In genomic region chrX:68193234-68193633, GRCh38 we compare ENCODE assay signal across 27 cellular contexts.
"Had no signal": no experiment of that assay in that cellular context is flagged by ENCODE, and none has a peak within 500 bp of the region (broad histone marks: within the 10 kb centered on the region; RNA-seq: fewer than 3 reads in every experiment).

No MANE protein-coding gene starts in this region.

- H3K9me3 Mint-ChIP-seq: activated CD4-positive, alpha-beta T cell treated with anti-CD3 and anti-CD28 coated beads, Interleukin-2, amount 10 ng/mL, durations not matched to agents 24 days and 14 days; activated CD8-positive, alpha-beta T cell treated with anti-CD3 and anti-CD28 coated beads for 36 hours; activated naive CD4-positive, alpha-beta T cell treated with anti-CD3 and anti-CD28 coated beads, Interleukin-2, amount 50 U/mL, for 72 hours; activated T-cell treated with anti-CD3 and anti-CD28 coated beads, Interleukin-2, amount 50 U/mL, for 72 hours; activated T-helper 17 cell treated with anti-CD3 and anti-CD28 coated beads, Interleukin-2, amount 50 U/mL, for 72 hours; T-helper 1 cell treated with Interleukin-12 subunit alpha and Interleukin-12 subunit beta and Interleukin-4 antibody, amounts not matched to agents 30 μg/mL and 1 μg/mL, for 36 hours; T-helper 2 cell treated with Interferon-gamma antibody and Interleukin-4, amounts not matched to agents 5 μg/mL and 100 μg/mL, for 36 hours had no signal

- H3K36me3 ChIP-seq: adrenal gland, cardiac muscle cell, SJCRH30 had no signal

- H3K4me3 ChIP-seq: adrenal gland, cardiac muscle cell, SJCRH30, SK-N-MC had no signal

- H3K36me3 Mint-ChIP-seq: activated naive CD4-positive, alpha-beta T cell treated with anti-CD3 and anti-CD28 coated beads, Interleukin-2, amount 50 U/mL, for 72 hours had no signal

- H3K4me3 Mint-ChIP-seq: activated CD4-positive, alpha-beta T cell treated with anti-CD3 and anti-CD28 coated beads, Interleukin-2, amount 10 ng/mL, durations not matched to agents 24 days and 14 days; activated CD8-positive, alpha-beta T cell treated with anti-CD3 and anti-CD28 coated beads for 36 hours; activated T-cell treated with anti-CD3 and anti-CD28 coated beads, Interleukin-2, amount 50 U/mL, for 72 hours; activated T-helper 17 cell treated with anti-CD3 and anti-CD28 coated beads, Interleukin-2, amount 50 U/mL, for 72 hours; T-helper 1 cell treated with Interleukin-12 subunit alpha and Interleukin-12 subunit beta and Interleukin-4 antibody, amounts not matched to agents 30 μg/mL and 1 μg/mL, for 36 hours; T-helper 2 cell treated with Interferon-gamma antibody and Interleukin-4, amounts not matched to agents 5 μg/mL and 100 μg/mL, for 36 hours had no signal

- ATAC-seq: activated CD8-positive, alpha-beta T cell treated with anti-CD3 and anti-CD28 coated beads for 36 hours; activated naive CD4-positive, alpha-beta T cell treated with anti-CD3 and anti-CD28 coated beads, Interleukin-2, amount 50 U/mL, for 72 hours; activated T-cell treated with anti-CD3 and anti-CD28 coated beads, Interleukin-2, amount 50 U/mL, for 72 hours; activated T-helper 17 cell treated with anti-CD3 and anti-CD28 coated beads, Interleukin-2, amount 50 U/mL, for 72 hours; Panc1 had no signal

- DNase-seq: activated CD4-positive, alpha-beta T cell treated with anti-CD3 and anti-CD28 coated beads, Interleukin-2, amount 10 ng/mL, durations not matched to agents 24 days and 14 days; activated CD4-positive, alpha-beta T cell treated with anti-CD3 and anti-CD28 coated beads, Interleukin-2, amount 50 U/mL, for 4 hours; activated CD8-positive, alpha-beta T cell treated with anti-CD3 and anti-CD28 coated beads for 36 hours; activated effector memory CD4-positive, alpha-beta T cell treated with anti-CD3 and anti-CD28 coated beads, Interleukin-2, amount 50 U/mL, for 16 hours; activated naive CD4-positive, alpha-beta T cell; activated T-cell treated with anti-CD3 and anti-CD28 coated beads, Interleukin-2, amount 50 U/mL, for 1 hour; activated T-cell treated with anti-CD3 and anti-CD28 coated beads, Interleukin-2, amount 50 U/mL, for 72 hours; adrenal gland; Kasumi-1; KG1; MM.1S; MV-4-11; NCI-H1092; NCI-H1436 treated with DMSO at 0.1 percent for 48 hours; NCI-H1694 treated with DMSO at 0.1 percent for 48 hours; NCI-H2029; NCI-H345; NCI-H524 treated with DMSO at 0.1 percent for 48 hours; SHP77 had no signal

- H3K9me3 ChIP-seq: adrenal gland, SJCRH30 had no signal

- H3K27me3 Mint-ChIP-seq: activated CD4-positive, alpha-beta T cell treated with anti-CD3 and anti-CD28 coated beads, Interleukin-2, amount 10 ng/mL, durations not matched to agents 24 days and 14 days; activated T-helper 17 cell treated with anti-CD3 and anti-CD28 coated beads, Interleukin-2, amount 50 U/mL, for 72 hours had no signal

- H3K27ac ChIP-seq: adrenal gland, cardiac muscle cell, SJCRH30, SK-N-MC had no signal

- H3K4me1 ChIP-seq: adrenal gland had no signal

- H3K4me1 Mint-ChIP-seq: activated CD4-positive, alpha-beta T cell treated with anti-CD3 and anti-CD28 coated beads, Interleukin-2, amount 10 ng/mL, durations not matched to agents 24 days and 14 days; activated T-helper 17 cell treated with anti-CD3 and anti-CD28 coated beads, Interleukin-2, amount 50 U/mL, for 72 hours had no signal

- H3K27ac Mint-ChIP-seq: activated CD4-positive, alpha-beta T cell treated with anti-CD3 and anti-CD28 coated beads, Interleukin-2, amount 10 ng/mL, durations not matched to agents 24 days and 14 days; activated CD8-positive, alpha-beta T cell treated with anti-CD3 and anti-CD28 coated beads for 36 hours; activated naive CD4-positive, alpha-beta T cell treated with anti-CD3 and anti-CD28 coated beads, Interleukin-2, amount 50 U/mL, for 72 hours; activated T-cell treated with anti-CD3 and anti-CD28 coated beads, Interleukin-2, amount 50 U/mL, for 72 hours; activated T-helper 17 cell treated with anti-CD3 and anti-CD28 coated beads, Interleukin-2, amount 50 U/mL, for 72 hours; T-helper 1 cell treated with Interleukin-12 subunit alpha and Interleukin-12 subunit beta and Interleukin-4 antibody, amounts not matched to agents 30 μg/mL and 1 μg/mL, for 36 hours; T-helper 2 cell treated with Interferon-gamma antibody and Interleukin-4, amounts not matched to agents 5 μg/mL and 100 μg/mL, for 36 hours had no signal

- H3K27me3 ChIP-seq: adrenal gland, cardiac muscle cell, SJCRH30 had no signal
